In genomic region chr16:29680180-29680598, GRCh38 we compare ENCODE assay signal across 8 cellular contexts. TPM values are rescaled to one million over a fixed set of nuclear protein-coding genes. Genes with fewer than 3 reads are reported as not detected.
DNase-seq lines count a peak whose midpoint lies in the region; ATAC-seq and TF ChIP-seq lines count a peak whose summit lies in the region.

No MANE protein-coding gene starts in this region.

- H3K27me3 Mint-ChIP-seq in activated T-cell treated with anti-CD3 and anti-CD28 coated beads, Interleukin-2, amount 50 U/mL, for 24 hours, result no peaks in the 10 kb centered on the region
- no peaks in the 10 kb centered on the region for H3K27me3 Mint-ChIP-seq in activated T-helper 17 cell treated with anti-CD3 and anti-CD28 coated beads, Interleukin-2, amount 50 U/mL, for 72 hours
- H3K27me3 Mint-ChIP-seq in type B pancreatic cell, result no peaks in the 10 kb centered on the region

- H3K36me3 Mint-ChIP-seq in activated T-cell treated with anti-CD3 and anti-CD28 coated beads, Interleukin-2, amount 50 U/mL, for 24 hours (ENCODE audit: low read depth), result no peaks in the 10 kb centered on the region
- H3K36me3 Mint-ChIP-seq in activated T-helper 17 cell treated with anti-CD3 and anti-CD28 coated beads, Interleukin-2, amount 50 U/mL, for 72 hours (ENCODE audit: low read depth), result no peaks in the 10 kb centered on the region
- peaks cover 12% of the 10 kb centered on the region for H3K36me3 Mint-ChIP-seq in type B pancreatic cell

- peak overlapping the region; percentile 88 for H3K27ac Mint-ChIP-seq in activated T-cell treated with anti-CD3 and anti-CD28 coated beads, Interleukin-2, amount 50 U/mL, for 24 hours
- H3K27ac Mint-ChIP-seq in activated T-helper 17 cell treated with anti-CD3 and anti-CD28 coated beads, Interleukin-2, amount 50 U/mL, for 72 hours, result no peak overlapping the region
- peak overlapping the region; percentile 96 for H3K27ac Mint-ChIP-seq in type B pancreatic cell

- H3K4me1 Mint-ChIP-seq in activated T-cell treated with anti-CD3 and anti-CD28 coated beads, Interleukin-2, amount 50 U/mL, for 24 hours (ENCODE audit: low read depth), result peaks cover 22% of the 10 kb centered on the region
- H3K4me1 Mint-ChIP-seq in activated T-helper 17 cell treated with anti-CD3 and anti-CD28 coated beads, Interleukin-2, amount 50 U/mL, for 72 hours, result peaks cover 10% of the 10 kb centered on the region
- H3K4me1 Mint-ChIP-seq in type B pancreatic cell (ENCODE audit: unreplicated experiment), result peaks cover 18% of the 10 kb centered on the region

- peak overlapping the region; percentile 64 for H3K4me3 Mint-ChIP-seq in activated T-cell treated with anti-CD3 and anti-CD28 coated beads, Interleukin-2, amount 50 U/mL, for 24 hours
- H3K4me3 Mint-ChIP-seq in activated T-helper 17 cell treated with anti-CD3 and anti-CD28 coated beads, Interleukin-2, amount 50 U/mL, for 72 hours, result peak overlapping the region; percentile 69
- peak overlapping the region; percentile 90 for H3K4me3 Mint-ChIP-seq in type B pancreatic cell

- no peak for TF ChIP-seq CTCF in type B pancreatic cell (conservative IDR thresholded peaks at IDR 0.05)

- no peak for DNase-seq in activated T-cell treated with anti-CD3 and anti-CD28 coated beads, Interleukin-2, amount 50 U/mL, for 24 hours
- no peak for DNase-seq in activated T-cell treated with anti-CD3 and anti-CD28 coated beads, Interleukin-2, amount 50 U/mL, for 48 hours
- DNase-seq in kidney glomerular epithelial cell (lab: John Stamatoyannopoulos, UW), result peak; percentile 55
- DNase-seq in type B pancreatic cell (ENCODE audit: extremely low spot score, unreplicated experiment), result no peak
- no peak for DNase-seq in stimulated activated CD4-positive, alpha-beta T cell treated with anti-CD3 and anti-CD28 coated beads, Interleukin-12 subunit alpha, Interleukin-12 subunit beta, amount 100 ng/mL, for 4 hours
- no peak for DNase-seq in central memory CD4-positive, alpha-beta T cell
- no peak for DNase-seq in D341Med (ENCODE audit: low spot score)

- ATAC-seq in activated T-helper 17 cell treated with anti-CD3 and anti-CD28 coated beads, Interleukin-2, amount 50 U/mL, for 72 hours (replicated peaks), result no peak

- H3K9me3 Mint-ChIP-seq in activated T-cell treated with anti-CD3 and anti-CD28 coated beads, Interleukin-2, amount 50 U/mL, for 24 hours, result no peaks in the 10 kb centered on the region
- H3K9me3 Mint-ChIP-seq in activated T-helper 17 cell treated with anti-CD3 and anti-CD28 coated beads, Interleukin-2, amount 50 U/mL, for 72 hours, result no peaks in the 10 kb centered on the region
- H3K9me3 Mint-ChIP-seq in type B pancreatic cell, result no peaks in the 10 kb centered on the region

RNA-seq across cellular contexts. Expression of gene QPRT, which starts 1.2 kb away (rescaled TPM):
- total RNA-seq in activated T-helper 17 cell treated with anti-CD3 and anti-CD28 coated beads, Interleukin-2, amount 50 U/mL, for 72 hours, result 1 to 10 TPM; 3.2 to 4.3 TPM
- total RNA-seq in type B pancreatic cell (ENCODE audit: low replicate concordance), result 92.3 and 129 TPM in 2 replicates

RNA-seq across cellular contexts. Expression of gene SPN, which starts 17.1 kb away (rescaled TPM):
- 100 to 1,000 TPM; 137 to 173 TPM for total RNA-seq in activated T-helper 17 cell treated with anti-CD3 and anti-CD28 coated beads, Interleukin-2, amount 50 U/mL, for 72 hours
- total RNA-seq in type B pancreatic cell (ENCODE audit: low replicate concordance), result 0.14 and 0.31 TPM in 2 replicates

Comparison
In these comparisons a context has a peak if more than half of its experiments do, and no peak if none do; other contexts are left out.
1. RNA of gene QPRT, which starts 1.2 kb away (total RNA-seq): 92.3 to 129 TPM in type B pancreatic cell; 3.2 to 4.3 TPM in activated T-helper 17 cell treated with anti-CD3 and anti-CD28 coated beads, Interleukin-2, amount 50 U/mL, for 72 hours; every median in the first group is over 10 times any median in the second.
2. RNA of gene SPN, which starts 17.1 kb away (total RNA-seq): 137 to 173 TPM in activated T-helper 17 cell treated with anti-CD3 and anti-CD28 coated beads, Interleukin-2, amount 50 U/mL, for 72 hours; 0.14 to 0.31 TPM in type B pancreatic cell; every median in the first group is over 100 times any median in the second.
3. Peak in every context shown above with its lines, with median percentiles within 50 percentile points of each other: H3K4me3 Mint-ChIP-seq.